Comparison of ENCODE assay signal across 8 cellular contexts in genomic region chr1:24201941-24202440, GRCh38. TPM values are rescaled to one million over a fixed set of nuclear protein-coding genes. Genes with fewer than 3 reads are reported as not detected.
A peak's percentile ranks its signal among the peaks of the same experiment; 100 is the strongest.
DNase-seq lines count a peak whose midpoint lies in the region; ATAC-seq and TF ChIP-seq lines count a peak whose summit lies in the region.

No MANE protein-coding gene starts in this region.

- peaks cover 33% of the 10 kb centered on the region for H3K4me1 Mint-ChIP-seq in activated T-cell treated with anti-CD3 and anti-CD28 coated beads, Interleukin-2, amount 50 U/mL, for 24 hours (ENCODE audit: low read depth)
- H3K4me1 Mint-ChIP-seq in stimulated activated memory B cell treated with anti-CD40 and anti-IgM and Interleukin-4, amounts not matched to agents 10 μg/mL and 1 μg/mL and 100 μg/mL, for 72 hours, result peaks cover 36% of the 10 kb centered on the region

- H3K9me3 Mint-ChIP-seq in activated T-cell treated with anti-CD3 and anti-CD28 coated beads, Interleukin-2, amount 50 U/mL, for 24 hours, result no peaks in the 10 kb centered on the region
- H3K9me3 Mint-ChIP-seq in stimulated activated memory B cell treated with anti-CD40 and anti-IgM and Interleukin-4, amounts not matched to agents 10 μg/mL and 1 μg/mL and 100 μg/mL, for 72 hours, result no peaks in the 10 kb centered on the region

- peaks cover 0 to 25% (median 0%) of the 10 kb centered on the region in 4 donors for H3K27me3 ChIP-seq in esophagus muscularis mucosa

- ATAC-seq in stimulated activated memory B cell treated with anti-CD40 and anti-IgM and Interleukin-4, amounts not matched to agents 10 μg/mL and 1 μg/mL and 100 μg/mL, for 72 hours, result no peak

- peak; percentile 62; the same call in 1 of the 2 replicates for TF ChIP-seq CTCF in HEK293 (tag by site-specific recombination; IDR thresholded peaks at IDR 0.05)
- peak; percentile 71 to 74 (median 73) for TF ChIP-seq CTCF in esophagus muscularis mucosa (IDR thresholded peaks at IDR 0.05)

- no peak overlapping the region for H3K4me3 Mint-ChIP-seq in activated T-cell treated with anti-CD3 and anti-CD28 coated beads, Interleukin-2, amount 50 U/mL, for 24 hours
- no peak overlapping the region for H3K4me3 Mint-ChIP-seq in stimulated activated memory B cell treated with anti-CD40 and anti-IgM and Interleukin-4, amounts not matched to agents 10 μg/mL and 1 μg/mL and 100 μg/mL, for 72 hours

- no peak for TF ChIP-seq POLR2A in esophagus muscularis mucosa (IDR thresholded peaks at IDR 0.05; ENCODE audit: low read depth)

- 68% methylated on average over 5 of the region's 5 CpGs for WGBS in esophagus muscularis mucosa

- no peak overlapping the region for H3K27ac Mint-ChIP-seq in activated T-cell treated with anti-CD3 and anti-CD28 coated beads, Interleukin-2, amount 50 U/mL, for 24 hours
- no peak overlapping the region for H3K27ac Mint-ChIP-seq in stimulated activated memory B cell treated with anti-CD40 and anti-IgM and Interleukin-4, amounts not matched to agents 10 μg/mL and 1 μg/mL and 100 μg/mL, for 72 hours

- H3K36me3 Mint-ChIP-seq in activated T-cell treated with anti-CD3 and anti-CD28 coated beads, Interleukin-2, amount 50 U/mL, for 24 hours (ENCODE audit: low read depth), result no peaks in the 10 kb centered on the region
- H3K36me3 Mint-ChIP-seq in stimulated activated memory B cell treated with anti-CD40 and anti-IgM and Interleukin-4, amounts not matched to agents 10 μg/mL and 1 μg/mL and 100 μg/mL, for 72 hours, result no peaks in the 10 kb centered on the region

- no peak for TF ChIP-seq EP300 in esophagus muscularis mucosa (IDR thresholded peaks at IDR 0.05)

- peaks cover 8% of the 10 kb centered on the region for H3K27me3 Mint-ChIP-seq in activated T-cell treated with anti-CD3 and anti-CD28 coated beads, Interleukin-2, amount 50 U/mL, for 24 hours
- no peaks in the 10 kb centered on the region for H3K27me3 Mint-ChIP-seq in stimulated activated memory B cell treated with anti-CD40 and anti-IgM and Interleukin-4, amounts not matched to agents 10 μg/mL and 1 μg/mL and 100 μg/mL, for 72 hours

- intact Hi-C loops in esophagus muscularis mucosa (cut with DNase I), result loop anchor here (10.0 kb wide), 1 partner anchor 433 kb away; no protein-coding TSS in a partner anchor

- POLR2A ChIA-PET in HEK293 (lab: Yijun Ruan, JAX), result interaction anchor here (1.0 to 1.5 kb wide), 3 partner anchors 121 to 213 kb away, joined by 3 to 8 read pairs (median 7); no protein-coding TSS in a partner anchor

- H3K9me3 ChIP-seq in HEK293 (ENCODE audit: control insufficient read depth, insufficient read depth, low read depth, low read length), result no peaks in the 10 kb centered on the region
- no peaks in the 10 kb centered on the region for H3K9me3 ChIP-seq in esophagus muscularis mucosa

- H3K27ac ChIP-seq in HEK293 (ENCODE audit: extremely low read depth, low read depth, low read length) (no peak overlapping the region), esophagus muscularis mucosa (replicated peaks in 1 of 4) (peak overlapping the region in 2 of 4 donors; percentile 10 to 52)

- DNase-seq in CD1c-positive myeloid dendritic cell (ENCODE audit: extremely low spot score) (peak; percentile 81), NCI-H774 (lab: John Stamatoyannopoulos, UW) (peak; percentile 15), esophagus muscularis mucosa (ENCODE audit: extremely low spot score) (peak; percentile 97), myocyte (ENCODE audit: low read depth) (peak; percentile 85), superior temporal gyrus (ENCODE audit: extremely low spot score) (peak; percentile 93)
- peak; percentile 75 for DNase-seq in activated T-cell treated with anti-CD3 and anti-CD28 coated beads, Interleukin-2, amount 50 U/mL, for 24 hours

- H3K4me1 ChIP-seq in HEK293 (ENCODE audit: control insufficient read depth, insufficient read depth, low read length) (no peaks in the 10 kb centered on the region), esophagus muscularis mucosa (peaks cover 3 to 9% (median 5%) of the 10 kb centered on the region in 4 donors)

- CTCF ChIA-PET in HEK293 (lab: Yijun Ruan, JAX), result interaction anchor here (0.6 to 11.6 kb wide), 73 partner anchors 9 to 676 kb away, joined by 3 to 611 read pairs (median 4); partner anchors contain the start of genes IFNLR1, NIPAL3 and RCAN3

- no peaks in the 10 kb centered on the region for H3K36me3 ChIP-seq in HEK293 (ENCODE audit: control insufficient read depth in 2 of 2, insufficient read depth in 1 of 2, low read length in 2 of 2)
- H3K36me3 ChIP-seq in esophagus muscularis mucosa, result no peaks in the 10 kb centered on the region

- H3K4me3 ChIP-seq in HEK293 (ENCODE audit: low read depth, low read length) (no peak overlapping the region), esophagus muscularis mucosa (no peak overlapping the region)

TF ChIP-seq in HEK293, 187 proteins besides CTCF, POLR2A, EP300 and RAD21:
- TF ChIP-seq EGR2 (tag by site-specific recombination; IDR thresholded peaks at IDR 0.05; ENCODE audit: low read depth) (0 out of 2 replicates have a peak, but pooled peaks have one; percentile 20), ZNF707 (tag by site-specific recombination; IDR thresholded peaks at IDR 0.05) (no peak), ZNF624 (tag by site-specific recombination; IDR thresholded peaks at IDR 0.05) (no peak), KLF17 (tag by site-specific recombination; IDR thresholded peaks at IDR 0.05) (0 out of 2 replicates have a peak, but pooled peaks have one; percentile 36), ZFHX2 (tag by site-specific recombination; conservative IDR thresholded peaks at IDR 0.05) (peak; percentile 58; the same call in 1 of the 2 replicates), ZNF2 (tag by site-specific recombination; IDR thresholded peaks at IDR 0.05) (peak; percentile 86), ZFP41 (tag by site-specific recombination; IDR thresholded peaks at IDR 0.05; ENCODE audit: borderline replicate concordance) (no peak), GLI2 (tag by site-specific recombination; IDR thresholded peaks at IDR 0.05; ENCODE audit: borderline replicate concordance, low read depth) (no peak), ZNF10 (tag by site-specific recombination; IDR thresholded peaks at IDR 0.05) (no peak), MZF1 (tag by site-specific recombination; IDR thresholded peaks at IDR 0.05; ENCODE audit: borderline replicate concordance) (peak; percentile 9; the same call in 1 of the 2 replicates), ZNF837 (tag by site-specific recombination; IDR thresholded peaks at IDR 0.05) (no peak), ZNF391 (tag by site-specific recombination; IDR thresholded peaks at IDR 0.05; ENCODE audit: borderline replicate concordance, low read depth) (no peak), ZNF514 (tag by site-specific recombination; IDR thresholded peaks at IDR 0.05) (no peak), ATF2 (tag by site-specific recombination; IDR thresholded peaks at IDR 0.05; ENCODE audit: low read depth) (no peak), IKZF3 (tag by site-specific recombination; IDR thresholded peaks at IDR 0.05) (peak; percentile 84; the same call in 1 of the 2 replicates), ZNF114 (tag by site-specific recombination; IDR thresholded peaks at IDR 0.05) (no peak), ZNF404 (tag by site-specific recombination; IDR thresholded peaks at IDR 0.05) (no peak), ZNF654 (tag by site-specific recombination; IDR thresholded peaks at IDR 0.05; ENCODE audit: low read depth) (peak; percentile 77), ZBTB17 (tag by site-specific recombination; IDR thresholded peaks at IDR 0.05) (peak; percentile 59), ZNF660 (tag by site-specific recombination; IDR thresholded peaks at IDR 0.05) (peak; percentile 97), MEIS1 (CRISPR knock-in tag; IDR thresholded peaks at IDR 0.05; ENCODE audit: borderline replicate concordance) (no peak), ZNF37A (tag by site-specific recombination; IDR thresholded peaks at IDR 0.05) (no peak), ZNF571 (tag by site-specific recombination; IDR thresholded peaks at IDR 0.05) (no peak), YY2 (tag by site-specific recombination; IDR thresholded peaks at IDR 0.05) (no peak), ZNF335 (tag by site-specific recombination; conservative IDR thresholded peaks at IDR 0.05) (peak; percentile 50)

RNA-seq across cellular contexts. Expression of gene IFNLR1, which starts 14.9 kb away (rescaled TPM):
- total RNA-seq in esophagus muscularis mucosa (1 to 10 TPM in 2 of 4 donors, under 1 TPM in 2; 0.50 to 2.0 (median 1.2) TPM), myocyte (0.13 and 0.26 TPM in 2 replicates)
- not detected for polyA plus RNA-seq in myocyte (2012)

RNA-seq across cellular contexts. Expression of gene IL22RA1, which starts 59.1 kb away (rescaled TPM):
- total RNA-seq in esophagus muscularis mucosa (under 1 TPM in 1 of 4 donors, not detected in 3; 0.23 TPM), myocyte (not detected in 2 replicates)
- polyA plus RNA-seq in myocyte (2012), result not detected

Comparison
In these comparisons a context has a peak if more than half of its experiments do, and no peak if none do; other contexts are left out.
1. DNase-seq: peak in every context shown above with its lines; median percentile 97 in esophagus muscularis mucosa; 93 in superior temporal gyrus; 85 in myocyte; 81 in CD1c-positive myeloid dendritic cell; 75 in activated T-cell treated with anti-CD3 and anti-CD28 coated beads, Interleukin-2, amount 50 U/mL, for 24 hours; 15 in NCI-H774.